In genomic region chr1:117708323-117709288, GRCh38 we compare ENCODE assay signal across 1 cellular context.
TF ChIP-seq lines count a peak whose summit lies in the region.

No MANE protein-coding gene starts in this region.

TF ChIP-seq in GM23338, 12 proteins besides CTCF, POLR2A, EP300 and RAD21 (continued from another document):
- TF ChIP-seq, protein P1, sequence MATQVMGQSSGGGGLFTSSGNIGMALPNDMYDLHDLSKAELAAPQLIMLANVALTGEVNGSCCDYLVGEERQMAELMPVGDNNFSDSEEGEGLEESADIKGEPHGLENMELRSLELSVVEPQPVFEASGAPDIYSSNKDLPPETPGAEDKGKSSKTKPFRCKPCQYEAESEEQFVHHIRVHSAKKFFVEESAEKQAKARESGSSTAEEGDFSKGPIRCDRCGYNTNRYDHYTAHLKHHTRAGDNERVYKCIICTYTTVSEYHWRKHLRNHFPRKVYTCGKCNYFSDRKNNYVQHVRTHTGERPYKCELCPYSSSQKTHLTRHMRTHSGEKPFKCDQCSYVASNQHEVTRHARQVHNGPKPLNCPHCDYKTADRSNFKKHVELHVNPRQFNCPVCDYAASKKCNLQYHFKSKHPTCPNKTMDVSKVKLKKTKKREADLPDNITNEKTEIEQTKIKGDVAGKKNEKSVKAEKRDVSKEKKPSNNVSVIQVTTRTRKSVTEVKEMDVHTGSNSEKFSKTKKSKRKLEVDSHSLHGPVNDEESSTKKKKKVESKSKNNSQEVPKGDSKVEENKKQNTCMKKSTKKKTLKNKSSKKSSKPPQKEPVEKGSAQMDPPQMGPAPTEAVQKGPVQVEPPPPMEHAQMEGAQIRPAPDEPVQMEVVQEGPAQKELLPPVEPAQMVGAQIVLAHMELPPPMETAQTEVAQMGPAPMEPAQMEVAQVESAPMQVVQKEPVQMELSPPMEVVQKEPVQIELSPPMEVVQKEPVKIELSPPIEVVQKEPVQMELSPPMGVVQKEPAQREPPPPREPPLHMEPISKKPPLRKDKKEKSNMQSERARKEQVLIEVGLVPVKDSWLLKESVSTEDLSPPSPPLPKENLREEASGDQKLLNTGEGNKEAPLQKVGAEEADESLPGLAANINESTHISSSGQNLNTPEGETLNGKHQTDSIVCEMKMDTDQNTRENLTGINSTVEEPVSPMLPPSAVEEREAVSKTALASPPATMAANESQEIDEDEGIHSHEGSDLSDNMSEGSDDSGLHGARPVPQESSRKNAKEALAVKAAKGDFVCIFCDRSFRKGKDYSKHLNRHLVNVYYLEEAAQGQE (IDR thresholded peaks at IDR 0.05; ENCODE audit: unreplicated experiment) = no peak
- no peak for TF ChIP-seq POLR2AphosphoS5 (IDR thresholded peaks at IDR 0.05; ENCODE audit: low read depth)
